Comparison of ENCODE assay signal across 11 cellular contexts in the genomic region with DNA sequence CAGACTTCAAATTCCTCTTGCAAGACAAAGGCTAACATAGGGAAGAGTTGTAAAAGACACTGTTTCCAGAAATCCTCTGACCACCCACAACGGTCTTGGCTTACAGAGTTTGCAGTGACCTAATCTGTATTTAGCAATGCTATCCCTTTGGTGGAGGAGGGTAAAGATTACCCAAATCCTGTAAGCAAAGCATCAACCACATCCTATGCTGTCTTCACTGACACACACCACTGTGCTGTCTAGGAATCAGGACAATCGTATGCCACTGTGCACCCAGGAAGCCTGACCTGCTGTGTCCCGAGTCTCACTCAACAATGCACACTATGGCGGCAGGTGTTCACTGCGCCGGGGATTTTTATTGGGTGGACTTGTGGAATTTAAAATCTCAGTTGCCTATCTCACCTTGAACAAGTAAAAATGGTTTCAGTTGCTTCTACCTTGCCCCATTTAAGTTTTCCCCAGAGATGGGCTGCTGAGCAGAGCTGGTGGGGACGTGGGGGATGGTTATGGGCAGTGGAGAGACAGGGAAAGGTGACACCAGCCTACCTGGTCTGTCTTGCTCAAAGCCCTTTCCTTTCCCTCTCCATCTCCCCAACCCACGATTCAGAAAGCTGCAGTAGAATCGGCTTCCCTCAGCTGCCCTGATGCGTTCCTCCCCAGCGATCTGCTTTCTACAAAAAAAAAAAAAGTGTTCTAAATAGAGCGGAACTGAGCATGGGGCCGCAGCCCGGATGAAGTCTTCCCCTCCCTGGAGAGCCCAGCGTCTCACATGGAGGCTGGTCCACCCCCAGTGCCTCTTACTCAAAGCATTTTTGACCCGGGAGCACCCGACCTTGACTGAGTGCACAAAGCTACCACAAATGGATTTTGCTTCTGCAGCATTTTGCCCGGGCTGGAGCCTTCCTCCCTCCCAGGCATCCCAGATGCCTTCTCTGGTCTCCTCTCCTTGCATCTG.
DNase-seq lines count a peak whose midpoint lies in the region; ATAC-seq and TF ChIP-seq lines count a peak whose summit lies in the region.
"Had no signal": no experiment of that assay in that cellular context is flagged by ENCODE, and none has a peak within 500 bp of the region (broad histone marks: within the 10 kb centered on the region; RNA-seq: fewer than 3 reads in every experiment).

No MANE protein-coding gene starts in this region.

- intact Hi-C loops in body of pancreas (cut with DNase I): no loop called here

- TF ChIP-seq CTCF in GM06990 (IDR thresholded peaks at IDR 0.05; ENCODE audit: insufficient read depth, low read length, poor library complexity, severe bottlenecking): no peak
- no peak for TF ChIP-seq CTCF in nephron (IDR thresholded peaks at IDR 0.05; ENCODE audit: unreplicated experiment in 3 of 3)
- TF ChIP-seq CTCF in body of pancreas (IDR thresholded peaks at IDR 0.05): no peak

- peak; percentile 72 for DNase-seq in GM06990 (ENCODE audit: extremely low read depth, insufficient read length)
- DNase-seq in RPMI7951 (ENCODE audit: low read depth): peak; percentile 86
- DNase-seq in OCI-M2 (lab: John Stamatoyannopoulos, UW; ENCODE audit: unreplicated experiment): no peak
- DNase-seq in body of pancreas: no peak
- DNase-seq: caudate nucleus, mesendoderm, WERI-Rb-1 had no signal

- H3K9me3 ChIP-seq in body of pancreas: no peaks in the 10 kb centered on the region

- TF ChIP-seq POLR2A in body of pancreas (IDR thresholded peaks at IDR 0.05): no peak

- H3K9me3 Mint-ChIP-seq in nephron: peaks cover 4% of the 10 kb centered on the region

- no peaks in the 10 kb centered on the region for H3K36me3 ChIP-seq in GM06990 (ENCODE audit: control insufficient read depth, insufficient read depth, low read length)
- no peaks in the 10 kb centered on the region for H3K36me3 ChIP-seq in body of pancreas (replicated peaks in 1 of 2; ENCODE audit: insufficient read depth in 1 of 2, low read depth in 2 of 2)
- H3K36me3 ChIP-seq: WERI-Rb-1 had no signal

- peak overlapping the region; percentile 48 to 88 (median 63) for H3K27ac Mint-ChIP-seq in nephron

- H3K27me3 Mint-ChIP-seq in nephron (ENCODE audit: low read depth): peaks cover 30% of the 10 kb centered on the region

- H3K4me3 ChIP-seq in GM06990 (replicated peaks; ENCODE audit: low read depth, low read length) (peak overlapping the region; percentile 39), body of pancreas (no peak overlapping the region)

- H3K27me3 ChIP-seq in GM06990 (replicated peaks; ENCODE audit: control insufficient read depth, insufficient read depth, low read length): no peaks in the 10 kb centered on the region
- H3K27me3 ChIP-seq in body of pancreas: no peaks in the 10 kb centered on the region

- peaks cover 17% of the 10 kb centered on the region for H3K4me1 Mint-ChIP-seq in nephron

- peak overlapping the region in 1 of 3 experiments; percentile 30 for H3K4me3 Mint-ChIP-seq in nephron

- no peak overlapping the region for H3K27ac ChIP-seq in body of pancreas
- H3K27ac ChIP-seq: WERI-Rb-1 had no signal

- H3K36me3 Mint-ChIP-seq in nephron (ENCODE audit: low read depth): no peaks in the 10 kb centered on the region

- peak; percentile 39 for ATAC-seq in HG02938 (IDR thresholded peaks at IDR 0.05; ENCODE audit: unreplicated experiment)
- ATAC-seq in HG03108 (IDR thresholded peaks at IDR 0.05; ENCODE audit: unreplicated experiment): no peak
- no peak for ATAC-seq in body of pancreas
- no peak for ATAC-seq in HG03439 (IDR thresholded peaks at IDR 0.05; ENCODE audit: unreplicated experiment)

- WGBS in body of pancreas, 2 donors: 85 to 88% methylated on average over 17 to 18 of the region's 18 CpGs

- H3K4me1 ChIP-seq in body of pancreas: no peaks in the 10 kb centered on the region

Comparison
In these comparisons a context has a peak if more than half of its experiments do, and no peak if none do; other contexts are left out.
1. DNase-seq: peak in GM06990 (single experiment) and RPMI7951 (single experiment); none in OCI-M2 (single experiment) and body of pancreas (0 of 4).